12 cellular contexts compared by ENCODE assay signal in genomic region chrX:132614297-132614696, GRCh38.
A peak's percentile ranks its signal among the peaks of the same experiment; 100 is the strongest.
DNase-seq lines count a peak whose midpoint lies in the region; ATAC-seq and TF ChIP-seq lines count a peak whose summit lies in the region.
"Had no signal": no experiment of that assay in that cellular context is flagged by ENCODE, and none has a peak within 500 bp of the region (broad histone marks: within the 10 kb centered on the region; RNA-seq: fewer than 3 reads in every experiment).

No MANE protein-coding gene starts in this region.

- DNase-seq in COR-L47 (lab: John Stamatoyannopoulos, UW) (peak; percentile 5), GM23338 (ENCODE audit: low spot score) (peak; percentile 39), Panc1 (ENCODE audit: low read depth, low spot score) (no peak), iPS-NIHi11 (ENCODE audit: low spot score) (peak; percentile 3)
- DNase-seq in activated CD4-positive, alpha-beta T cell treated with anti-CD3 and anti-CD28 coated beads for 1 hour, result no peak
- DNase-seq in activated effector memory CD4-positive, alpha-beta T cell treated with Interleukin-2 at 50 U/mL for 16 hours, result no peak
- DNase-seq: activated T-cell treated with anti-CD3 and anti-CD28 coated beads, Interleukin-2, amount 50 U/mL, for 1 hour; islet precursor cell; NCI-H187; T-cell had no signal

- H3K27me3 ChIP-seq in GM23338 (ENCODE audit: insufficient read depth) (no peaks in the 10 kb centered on the region), Panc1 (ENCODE audit: control insufficient read depth, insufficient read depth, low read length) (peaks cover 2% of the 10 kb centered on the region; the same call in 1 of the 2 replicates)

- H3K27ac Mint-ChIP-seq in GM23338, result no peak overlapping the region
- H3K27ac Mint-ChIP-seq: T-cell had no signal

- H4K20me1 ChIP-seq in GM23338 (replicated peaks; ENCODE audit: insufficient read depth), result no peaks in the 10 kb centered on the region

- H3K4me1 ChIP-seq in GM23338 (ENCODE audit: insufficient read depth), result no peaks in the 10 kb centered on the region
- H3K4me1 ChIP-seq in Panc1 (ENCODE audit: control insufficient read depth, insufficient read depth, low read length), result no peaks in the 10 kb centered on the region

- H3K4me3 ChIP-seq in GM23338 (no peak overlapping the region), Panc1 (ENCODE audit: low read depth in 2 of 2, low read length in 2 of 2) (no peak overlapping the region)

- H3K36me3 ChIP-seq in GM23338 (ENCODE audit: insufficient read depth) (no peaks in the 10 kb centered on the region), Panc1 (ENCODE audit: control insufficient read depth, insufficient read depth, low read length) (no peaks in the 10 kb centered on the region)

- intact Hi-C loops in Panc1 (cut with micrococcal nuclease; ENCODE audit: unreplicated experiment), result no loop called here

- H3K9me3 ChIP-seq in Panc1 (ENCODE audit: control insufficient read depth, insufficient read depth, low read depth, low read length), result no peaks in the 10 kb centered on the region

- no peaks in the 10 kb centered on the region for H3K4me1 Mint-ChIP-seq in GM23338
- H3K4me1 Mint-ChIP-seq: T-cell had no signal

- H3K27ac ChIP-seq in GM23338 (ENCODE audit: low read depth) (no peak overlapping the region), Panc1 (ENCODE audit: low read length) (no peak overlapping the region)

- no peaks in the 10 kb centered on the region for H3K79me2 ChIP-seq in GM23338 (replicated peaks; ENCODE audit: insufficient read depth)

- BruUV-seq in Panc1 (replicated peaks; lab: Mats Ljungman, UMichigan), result no TSS peak

- no peaks in the 10 kb centered on the region for H3K36me3 Mint-ChIP-seq in GM23338 (ENCODE audit: low read depth)
- H3K36me3 Mint-ChIP-seq: T-cell had no signal

- H3K4me2 ChIP-seq in GM23338, result no peak overlapping the region

- no peaks in the 10 kb centered on the region for H3F3A ChIP-seq in GM23338 (replicated peaks; ENCODE audit: low read depth)

- no peak overlapping the region for H2AFZ ChIP-seq in GM23338

- in situ Hi-C loops in Panc1 (cut with HindIII; ENCODE audit: low pct_unique_long_range_greater_than_20kb, low sequenced_read_pairs), result no loop called here

- CTCF ChIA-PET in Panc1 (lab: Charles Lee), result interaction anchor here (1.5 kb wide), 1 partner anchor 773 kb away, joined by 4 read pairs; no protein-coding TSS in a partner anchor

- POLR2A ChIA-PET in Panc1 (lab: Charles Lee), result no interaction called here

- no peak overlapping the region for H3K4me3 Mint-ChIP-seq in GM23338
- H3K4me3 Mint-ChIP-seq: T-cell had no signal

- no peaks in the 10 kb centered on the region for H3K9me2 ChIP-seq in GM23338 (ENCODE audit: insufficient read depth)

- TF ChIP-seq CTCF in GM23338 (conservative IDR thresholded peaks at IDR 0.05; ENCODE audit: low read depth in 2 of 2) (peak; percentile 46 to 72), Panc1 (IDR thresholded peaks at IDR 0.05) (peak; percentile 53)

- no peaks in the 10 kb centered on the region for H3K9me3 Mint-ChIP-seq in GM23338
- H3K9me3 Mint-ChIP-seq: T-cell had no signal

- ATAC-seq in GM23338, result peak; percentile 72
- ATAC-seq in Panc1, result no peak
- no peak for ATAC-seq in HG02610 (IDR thresholded peaks at IDR 0.05; ENCODE audit: unreplicated experiment)
- no peak for ATAC-seq in HG02884 (IDR thresholded peaks at IDR 0.05; ENCODE audit: unreplicated experiment)
- ATAC-seq: T-cell had no signal

- peaks cover 2% of the 10 kb centered on the region for H3K27me3 Mint-ChIP-seq in GM23338 (ENCODE audit: insufficient read depth, low read depth, poor library complexity)

TF ChIP-seq in GM23338, 12 proteins besides CTCF, POLR2A, EP300 and RAD21:
- TF ChIP-seq JUNB (IDR thresholded peaks at IDR 0.05; ENCODE audit: unreplicated experiment) (no peak), ZNF462 (CRISPR knock-in tag; IDR thresholded peaks at IDR 0.05) (no peak), ZNF114 (CRISPR knock-in tag; IDR thresholded peaks at IDR 0.05) (no peak), ZNF331 (CRISPR knock-in tag; IDR thresholded peaks at IDR 0.05; ENCODE audit: low read depth) (no peak), ETS1 (IDR thresholded peaks at IDR 0.05) (no peak), POLR2AphosphoS5 (IDR thresholded peaks at IDR 0.05; ENCODE audit: low read depth) (no peak), CREB1 (CRISPR knock-in tag; IDR thresholded peaks at IDR 0.05; ENCODE audit: low read depth) (no peak)

Comparison
In these comparisons a context has a peak if more than half of its experiments do, and no peak if none do; other contexts are left out.
1. DNase-seq: peak in COR-L47 (single experiment), GM23338 (single experiment) and iPS-NIHi11 (single experiment); none in Panc1 (single experiment), activated CD4-positive, alpha-beta T cell treated with anti-CD3 and anti-CD28 coated beads for 1 hour (single experiment) and activated effector memory CD4-positive, alpha-beta T cell treated with Interleukin-2 at 50 U/mL for 16 hours (single experiment).